In genomic region chr10:97849491-97850402, GRCh38 we compare ENCODE assay signal across 8 cellular contexts. TPM values are rescaled to one million over a fixed set of nuclear protein-coding genes. Genes with fewer than 3 reads are reported as not detected.
DNase-seq lines count a peak whose midpoint lies in the region; ATAC-seq and TF ChIP-seq lines count a peak whose summit lies in the region.

Gene GOLGA7B (plus strand): TSS chr10:97849843. CDS start chr10:97850304, 461 bp downstream.

- H3K9me2 ChIP-seq in SK-N-SH (no peaks in the 10 kb centered on the region), hepatocyte (replicated peaks; ENCODE audit: insufficient read depth) (no peaks in the 10 kb centered on the region)

- peaks cover 32% of the 10 kb centered on the region for H3K27me3 ChIP-seq in SK-N-SH (ENCODE audit: insufficient read depth)
- peaks cover 42% of the 10 kb centered on the region for H3K27me3 ChIP-seq in hepatocyte
- peaks cover 71% of the 10 kb centered on the region for H3K27me3 ChIP-seq in skeletal muscle satellite cell (ENCODE audit: control insufficient read depth, insufficient read depth, low read length)

- H3K4me3 Mint-ChIP-seq in activated naive CD8-positive, alpha-beta T cell treated with anti-CD3 and anti-CD28 coated beads, Interleukin-2, amount 50 U/mL, for 24 hours: peak within 1 kb of the TSS; percentile 73

- 2% methylated on average over 14 of the region's 96 CpGs for WGBS in SK-N-SH (ENCODE audit: low lambda C conversion rate)
- 0% methylated on average over 10 of the region's 96 CpGs for WGBS in hepatocyte (ENCODE audit: low lambda C conversion rate, missing lambda C conversion rate)

- H3K27ac ChIP-seq in SK-N-SH (ENCODE audit: low read depth in 2 of 2, low read length in 1 of 2) (peak within 1 kb of the TSS in 1 of 2 experiments; percentile 29; a peak in 1 of 4 replicates), hepatocyte (no peak within 1 kb of the TSS)

- POLR2A ChIA-PET in SK-N-SH (lab: Yijun Ruan, JAX): interaction anchor here (0.6 to 1.2 kb wide), 3 partner anchors 14 to 57 kb away, joined by 3 to 5 read pairs (median 3); no protein-coding TSS in a partner anchor

- peaks cover 34% of the 10 kb centered on the region for H3K4me1 Mint-ChIP-seq in activated naive CD8-positive, alpha-beta T cell treated with anti-CD3 and anti-CD28 coated beads, Interleukin-2, amount 50 U/mL, for 24 hours

- H3K9me3 Mint-ChIP-seq in activated naive CD8-positive, alpha-beta T cell treated with anti-CD3 and anti-CD28 coated beads, Interleukin-2, amount 50 U/mL, for 24 hours: no peaks in the 10 kb centered on the region

- no peak for TF ChIP-seq EP300 in SK-N-SH (IDR thresholded peaks at IDR 0.05; ENCODE audit: borderline replicate concordance in 1 of 2, low read depth in 1 of 2, low read length in 1 of 2)

- H3K27ac Mint-ChIP-seq in activated naive CD8-positive, alpha-beta T cell treated with anti-CD3 and anti-CD28 coated beads, Interleukin-2, amount 50 U/mL, for 24 hours: no peak within 1 kb of the TSS

- TF ChIP-seq CTCF in SK-N-SH (IDR thresholded peaks at IDR 0.05): no peak
- TF ChIP-seq CTCF in hepatocyte (IDR thresholded peaks at IDR 0.05; ENCODE audit: poor library complexity): no peak

- H3F3A ChIP-seq in SK-N-SH (replicated peaks; ENCODE audit: insufficient read depth): no peaks in the 10 kb centered on the region

- no peak for TF ChIP-seq RAD21 in SK-N-SH (IDR thresholded peaks at IDR 0.05; ENCODE audit: low read length)

- no peak within 1 kb of the TSS for H2AFZ ChIP-seq in SK-N-SH (ENCODE audit: low read depth)
- H2AFZ ChIP-seq in hepatocyte: no peak within 1 kb of the TSS

- H3K4me1 ChIP-seq in SK-N-SH (ENCODE audit: control insufficient read depth in 1 of 2, insufficient read depth in 2 of 2, low read depth in 1 of 2, low read length in 1 of 2) (peaks cover 0 to 17% of the 10 kb centered on the region in 2 experiments; a peak in 1 of 4 replicates), hepatocyte (ENCODE audit: insufficient read depth) (peaks cover 3% of the 10 kb centered on the region), skeletal muscle satellite cell (ENCODE audit: control insufficient read depth, insufficient read depth, low read length) (no peaks in the 10 kb centered on the region)

- ATAC-seq in HG03045 (IDR thresholded peaks at IDR 0.05; ENCODE audit: unreplicated experiment) (peak; percentile 66), HG03108 (IDR thresholded peaks at IDR 0.05; ENCODE audit: unreplicated experiment) (no peak)
- ATAC-seq in activated naive CD8-positive, alpha-beta T cell treated with anti-CD3 and anti-CD28 coated beads, Interleukin-2, amount 50 U/mL, for 24 hours: peak; percentile 65

- H3K79me2 ChIP-seq in SK-N-SH (ENCODE audit: insufficient read depth) (no peaks in the 10 kb centered on the region), hepatocyte (no peaks in the 10 kb centered on the region)

- no peaks in the 10 kb centered on the region for H4K20me1 ChIP-seq in SK-N-SH (ENCODE audit: insufficient read depth)
- no peaks in the 10 kb centered on the region for H4K20me1 ChIP-seq in hepatocyte (ENCODE audit: insufficient read depth, poor library complexity, severe bottlenecking)

- H3K36me3 ChIP-seq in SK-N-SH (replicated peaks in 1 of 2; ENCODE audit: control insufficient read depth in 1 of 2, insufficient read depth in 2 of 2, low read length in 1 of 2): no peaks in the 10 kb centered on the region
- H3K36me3 ChIP-seq in hepatocyte (replicated peaks; ENCODE audit: insufficient read depth, low read depth): no peaks in the 10 kb centered on the region
- no peaks in the 10 kb centered on the region for H3K36me3 ChIP-seq in skeletal muscle satellite cell (ENCODE audit: insufficient read depth, low read length)

- H3K9ac ChIP-seq in SK-N-SH (no peak within 1 kb of the TSS), skeletal muscle satellite cell (ENCODE audit: low read depth, low read length) (no peak within 1 kb of the TSS)

- H3K4me3 ChIP-seq in SK-N-SH (ENCODE audit: low read depth in 2 of 2, low read length in 1 of 2): peak within 1 kb of the TSS; percentile 23 to 37; a peak in 2 of 4 replicates
- peak within 1 kb of the TSS; percentile 29 for H3K4me3 ChIP-seq in hepatocyte
- H3K4me3 ChIP-seq in skeletal muscle satellite cell (ENCODE audit: low read length): peak within 1 kb of the TSS; percentile 59

- H3K27me3 Mint-ChIP-seq in activated naive CD8-positive, alpha-beta T cell treated with anti-CD3 and anti-CD28 coated beads, Interleukin-2, amount 50 U/mL, for 24 hours: peaks cover 1% of the 10 kb centered on the region

- H3K36me3 Mint-ChIP-seq in activated naive CD8-positive, alpha-beta T cell treated with anti-CD3 and anti-CD28 coated beads, Interleukin-2, amount 50 U/mL, for 24 hours (ENCODE audit: low read depth): no peaks in the 10 kb centered on the region

- no peaks in the 10 kb centered on the region for H3K9me3 ChIP-seq in SK-N-SH
- no peaks in the 10 kb centered on the region for H3K9me3 ChIP-seq in hepatocyte (ENCODE audit: low read depth)
- H3K9me3 ChIP-seq in skeletal muscle satellite cell (replicated peaks; ENCODE audit: low read length): no peaks in the 10 kb centered on the region

- CTCF ChIA-PET in SK-N-SH (lab: Yijun Ruan, JAX): interaction anchor here (0.5 to 5.6 kb wide), 9 partner anchors 8 to 173 kb away, joined by 3 to 49 read pairs (median 4); no protein-coding TSS in a partner anchor

- DNase-seq in ELF-1 (ENCODE audit: low read depth, low spot score) (peak; percentile 58), SK-N-SH (peak; percentile 92), hepatocyte (ENCODE audit: low spot score) (peak; percentile 89), cerebellar nuclear complex (lab: John Stamatoyannopoulos, UW) (no peak)
- DNase-seq in activated naive CD8-positive, alpha-beta T cell treated with anti-CD3 and anti-CD28 coated beads, Interleukin-2, amount 50 U/mL, for 24 hours: peak; percentile 61

- peak within 1 kb of the TSS; percentile 67; the same call in 1 of the 2 replicates for H3K4me2 ChIP-seq in SK-N-SH
- peak within 1 kb of the TSS; percentile 89 for H3K4me2 ChIP-seq in hepatocyte
- peak within 1 kb of the TSS; percentile 74 for H3K4me2 ChIP-seq in skeletal muscle satellite cell (ENCODE audit: low read length)

TF ChIP-seq in SK-N-SH, 30 proteins besides CTCF, POLR2A, EP300 and RAD21:
- peak; percentile 93 for TF ChIP-seq REST (IDR thresholded peaks at IDR 0.05; ENCODE audit: low read depth, low read length)
- no peak for TF ChIP-seq ELF1 (IDR thresholded peaks at IDR 0.05)

RNA-seq across cellular contexts. Expression of gene GOLGA7B, which starts in this region (rescaled TPM):
- polyA plus RNA-seq in SK-N-SH (2012; rRNA removed) (0.03 and 0.13 TPM in 2 replicates), hepatocyte (0.11 and 0.15 TPM in 2 replicates)
- 0.08 and 0.22 TPM in 2 replicates for polyA plus RNA-seq in SK-N-SH (2012; cell fraction: cytosol; rRNA removed)
- 0.18 and 0.31 TPM in 2 replicates for polyA plus RNA-seq in SK-N-SH (2012; cell fraction: nucleus; rRNA removed)
- 0.12 and 1.5 TPM in 2 replicates for total RNA-seq in hepatocyte
- under 0.01 TPM in 2 replicates for total RNA-seq in skeletal muscle satellite cell (2012; rRNA removed)

Comparison
In these comparisons a context has a peak if more than half of its experiments do, and no peak if none do; other contexts are left out.
1. Peak in DNase-seq, H3K4me3 ChIP-seq and H3K4me2 ChIP-seq in SK-N-SH; RNA of the gene not detected or under 1 TPM.
2. DNase-seq: peak in ELF-1 (single experiment), activated naive CD8-positive, alpha-beta T cell treated with anti-CD3 and anti-CD28 coated beads, Interleukin-2, amount 50 U/mL, for 24 hours (single experiment) and hepatocyte (single experiment); none in cerebellar nuclear complex (0 of 2).
3. Peak in every context shown above with its lines, with median percentiles within 50 percentile points of each other: H3K4me2 ChIP-seq and H3K4me3 ChIP-seq.